1 cellular context compared by ENCODE assay signal in genomic region chr9:71562140-71562539, GRCh38.
TF ChIP-seq lines count a peak whose summit lies in the region.

No MANE protein-coding gene starts in this region.

TF ChIP-seq in GM23338, 12 proteins besides CTCF, POLR2A, EP300 and RAD21 (continued from another document):
- TF ChIP-seq POLR2AphosphoS5 (IDR thresholded peaks at IDR 0.05; ENCODE audit: low read depth) = no peak
- TF ChIP-seq EZH2 (IDR thresholded peaks at IDR 0.05; ENCODE audit: low read depth, unreplicated experiment) = no peak
- TF ChIP-seq JUNB (IDR thresholded peaks at IDR 0.05; ENCODE audit: unreplicated experiment) = no peak
- TF ChIP-seq EZH2phosphoT487 (IDR thresholded peaks at IDR 0.05; ENCODE audit: unreplicated experiment) = no peak
- TF ChIP-seq CREB1 (CRISPR knock-in tag; IDR thresholded peaks at IDR 0.05; ENCODE audit: low read depth) = no peak
